ENCODE assay signal across 8 cellular contexts in the genomic region with DNA sequence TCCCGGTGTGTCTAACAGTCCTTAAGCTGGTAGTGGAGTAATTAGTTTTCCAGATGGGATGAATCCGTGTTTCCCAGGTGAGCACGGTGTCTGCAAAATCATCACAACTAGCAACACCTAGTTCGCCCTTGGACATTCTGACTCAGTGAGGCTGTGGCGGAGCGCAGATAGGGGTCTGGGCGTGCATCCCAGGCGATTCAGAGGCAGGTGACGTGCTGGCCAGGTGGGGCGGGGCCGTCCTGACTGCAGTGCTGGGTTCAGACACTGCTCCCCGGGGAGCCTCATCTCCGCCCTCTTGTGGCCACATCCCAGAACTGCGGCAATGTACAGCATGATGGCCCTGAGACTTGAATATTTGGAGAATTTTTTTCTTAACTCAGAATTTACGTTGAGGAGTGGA.
DNase-seq lines count a peak whose midpoint lies in the region; ATAC-seq, FAIRE-seq and TF ChIP-seq lines count a peak whose summit lies in the region.

No MANE protein-coding gene starts in this region.

- peak; percentile 95 for TF ChIP-seq CTCF in VCaP (conservative IDR thresholded peaks at IDR 0.05)
- TF ChIP-seq CTCF in breast epithelium (IDR thresholded peaks at IDR 0.05): peak; percentile 77 to 84 (median 78)

- intact Hi-C loops in breast epithelium (cut with DNase I; ENCODE audit: low total_unique reads): no loop called here

- H3K27me3 ChIP-seq in breast epithelium: no peaks in the 10 kb centered on the region

- TF ChIP-seq POLR2A in breast epithelium (IDR thresholded peaks at IDR 0.05): no peak

- H3K36me3 ChIP-seq in breast epithelium: no peaks in the 10 kb centered on the region

- no peaks in the 10 kb centered on the region for H3K9me3 ChIP-seq in breast epithelium

- DNase-seq in AG08396 (ENCODE audit: low spot score) (peak; percentile 92), NCI-H2171 treated with DMSO at 0.1 percent for 48 hours (lab: John Stamatoyannopoulos, UW) (peak; percentile 67), breast epithelium (ENCODE audit: low spot score in 2 of 2) (peak; percentile 67 to 86)
- DNase-seq in stimulated activated CD4-positive, alpha-beta T cell treated with anti-CD3 and anti-CD28 coated beads, Interleukin-1b, Interleukin-23, amount 100 ng/mL, for 24 hours (ENCODE audit: low read depth in 4 of 4, low spot score in 1 of 4): peak; percentile 78 to 80 (median 79)

- FAIRE-seq in islet of Langerhans (lab: Jason Lieb, UNC): peak; percentile 24

- H3K4me3 ChIP-seq in breast epithelium: peak overlapping the region in 1 of 3 donors; percentile 3

- H3K27ac ChIP-seq in VCaP: peak overlapping the region; percentile 55; the same call in 1 of the 2 replicates
- no peak overlapping the region for H3K27ac ChIP-seq in breast epithelium

- no peaks in the 10 kb centered on the region for H3K4me1 ChIP-seq in breast epithelium

- ATAC-seq in GM18868 (IDR thresholded peaks at IDR 0.05; ENCODE audit: unreplicated experiment): peak; percentile 76
- peak; percentile 67 for ATAC-seq in HG03097 (IDR thresholded peaks at IDR 0.05; ENCODE audit: low FRiP score, unreplicated experiment)
